13 cellular contexts compared by ENCODE assay signal in the genomic region with DNA sequence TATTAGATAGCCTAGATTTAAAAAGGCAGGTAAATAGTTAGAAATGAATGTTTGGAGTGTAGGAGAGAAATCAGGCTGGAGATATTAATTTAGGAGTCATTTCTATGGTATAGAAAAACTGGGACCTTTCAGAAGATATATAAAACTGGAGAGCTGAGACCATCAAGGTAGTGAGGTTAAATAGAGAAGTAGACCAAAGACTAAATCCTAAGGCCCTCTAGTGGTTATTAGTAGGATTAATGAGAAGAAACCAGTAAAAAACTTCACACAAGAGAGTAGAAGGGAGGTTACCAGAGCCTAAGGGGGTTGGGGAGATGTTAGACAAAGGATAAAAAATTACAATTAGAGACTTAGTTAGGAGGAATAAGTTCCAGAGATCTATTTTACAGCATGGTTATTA.
DNase-seq lines count a peak whose midpoint lies in the region; ATAC-seq, FAIRE-seq and TF ChIP-seq lines count a peak whose summit lies in the region.
"Had no signal": no experiment of that assay in that cellular context is flagged by ENCODE, and none has a peak within 500 bp of the region (broad histone marks: within the 10 kb centered on the region; RNA-seq: fewer than 3 reads in every experiment).

No MANE protein-coding gene starts in this region.

- no peaks in the 10 kb centered on the region for H3K27me3 Mint-ChIP-seq in neural crest cell (ENCODE audit: low read depth)
- H3K27me3 Mint-ChIP-seq: natural killer cell treated with Interleukin-12 subunit alpha and Interleukin-12 subunit beta and Interleukin-15 and Interleukin-18, amount 100 ng/mL, for 72 hours had no signal

- H3K27ac ChIP-seq in Karpas-422 (ENCODE audit: low read length) (no peak overlapping the region), VCaP (no peak overlapping the region)

- H2AFZ ChIP-seq in Karpas-422 (ENCODE audit: low read length): no peak overlapping the region

- no peaks in the 10 kb centered on the region for H3K27me3 ChIP-seq in Karpas-422 (ENCODE audit: low read length)

- H3K4me3 ChIP-seq in Karpas-422 (ENCODE audit: low read length): no peak overlapping the region

- no peaks in the 10 kb centered on the region for H3K36me3 ChIP-seq in Karpas-422 (ENCODE audit: insufficient read depth, low read length)

- no peaks in the 10 kb centered on the region for H3K9me2 ChIP-seq in Karpas-422 (replicated peaks; ENCODE audit: insufficient read depth, low read length)

- H3K4me1 Mint-ChIP-seq in neural crest cell: no peaks in the 10 kb centered on the region

- H3K4me3 Mint-ChIP-seq in neural crest cell: no peak overlapping the region
- H3K4me3 Mint-ChIP-seq: natural killer cell treated with Interleukin-12 subunit alpha and Interleukin-12 subunit beta and Interleukin-15 and Interleukin-18, amount 100 ng/mL, for 72 hours had no signal

- peaks cover 5% of the 10 kb centered on the region for H3K9me3 Mint-ChIP-seq in neural crest cell

- H3K9me3 ChIP-seq in Karpas-422 (ENCODE audit: low read length): no peaks in the 10 kb centered on the region; the same call in 1 of the 2 replicates

- H3K79me2 ChIP-seq in Karpas-422 (ENCODE audit: low read length): no peaks in the 10 kb centered on the region

- FAIRE-seq in HTR-8/SVneo (lab: Jason Lieb, UNC): no peak

- TF ChIP-seq CTCF in VCaP (conservative IDR thresholded peaks at IDR 0.05): peak; percentile 46
- TF ChIP-seq CTCF in neural crest cell (conservative IDR thresholded peaks at IDR 0.05): peak; percentile 60

- no peak for ATAC-seq in GM21381 (IDR thresholded peaks at IDR 0.05; ENCODE audit: unreplicated experiment)
- ATAC-seq: natural killer cell treated with Interleukin-12 subunit alpha and Interleukin-12 subunit beta and Interleukin-15 and Interleukin-18, amount 100 ng/mL, for 72 hours had no signal

- DNase-seq in NCI-H1092 treated with DMSO at 0.1 percent for 48 hours (lab: John Stamatoyannopoulos, UW): peak; percentile 28
- DNase-seq in NCI-H1092 (lab: John Stamatoyannopoulos, UW): no peak
- DNase-seq in Karpas-422: peak; percentile 58
- no peak for DNase-seq in neural crest cell (ENCODE audit: low read depth, low spot score)
- DNase-seq in HTR-8/SVneo (ENCODE audit: insufficient read length, low spot score): no peak
- no peak for DNase-seq in hepatic stellate cell (ENCODE audit: low spot score)
- DNase-seq: ACHN; activated gamma-delta T cell; NK-92 treated with Interleukin-12 subunit alpha and Interleukin-12 subunit beta, amount 100 ng/mL, for 24 hours; stimulated activated CD4-positive, alpha-beta T cell treated with anti-CD3 and anti-CD28 coated beads, Interleukin-4, amount 100 ng/mL, for 1 hour had no signal

- H3K27ac Mint-ChIP-seq in neural crest cell (ENCODE audit: unreplicated experiment): no peak overlapping the region
- H3K27ac Mint-ChIP-seq: natural killer cell treated with Interleukin-12 subunit alpha and Interleukin-12 subunit beta and Interleukin-15 and Interleukin-18, amount 100 ng/mL, for 72 hours had no signal

- no peaks in the 10 kb centered on the region for H4K20me1 ChIP-seq in Karpas-422 (ENCODE audit: insufficient read depth, low read depth, low read length)

- H3K36me3 Mint-ChIP-seq in neural crest cell (ENCODE audit: low read depth): no peaks in the 10 kb centered on the region

- no peak overlapping the region for H3K9ac ChIP-seq in Karpas-422 (ENCODE audit: low read length)

- H3K4me2 ChIP-seq in Karpas-422 (ENCODE audit: low read depth, low read length, poor library complexity, severe bottlenecking): no peak overlapping the region

- H3K4me1 ChIP-seq in Karpas-422 (ENCODE audit: low read length): no peaks in the 10 kb centered on the region

Comparison
In these comparisons a context has a peak if more than half of its experiments do, and no peak if none do; other contexts are left out.
1. DNase-seq: peak in NCI-H1092 treated with DMSO at 0.1 percent for 48 hours (single experiment) and Karpas-422 (single experiment); none in NCI-H1092 (single experiment), neural crest cell (single experiment), HTR-8/SVneo (single experiment) and hepatic stellate cell (single experiment).